12 cellular contexts compared by ENCODE assay signal in the genomic region with DNA sequence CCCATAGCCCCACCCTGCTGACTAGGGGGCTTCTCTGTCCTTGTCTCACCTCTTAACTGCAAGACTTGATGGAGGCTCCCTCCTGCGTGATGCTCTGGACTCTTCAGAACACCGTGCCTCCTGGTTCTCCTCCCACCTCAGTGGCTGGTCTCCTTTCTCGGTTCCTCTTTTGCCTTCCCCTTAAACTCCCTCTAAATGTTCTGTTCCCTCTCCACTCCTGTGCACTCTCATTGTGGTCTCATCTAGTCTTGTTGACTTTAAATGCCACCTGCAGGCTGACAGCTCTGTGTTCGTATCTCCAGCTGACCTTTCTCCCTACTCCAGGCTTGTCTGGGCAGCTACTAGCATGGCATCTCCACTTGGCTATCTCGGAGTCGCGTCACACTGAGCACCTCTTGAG. TPM values are rescaled to one million over a fixed set of nuclear protein-coding genes. Genes with fewer than 3 reads are reported as not detected.
DNase-seq lines count a peak whose midpoint lies in the region; ATAC-seq, FAIRE-seq and TF ChIP-seq lines count a peak whose summit lies in the region.
"Had no signal": no experiment of that assay in that cellular context is flagged by ENCODE, and none has a peak within 500 bp of the region (broad histone marks: within the 10 kb centered on the region; RNA-seq: fewer than 3 reads in every experiment).

No MANE protein-coding gene starts in this region.

- no peaks in the 10 kb centered on the region for H4K20me1 ChIP-seq in OCI-LY1 (ENCODE audit: insufficient read depth, low read length)

- H2AFZ ChIP-seq in OCI-LY1 (ENCODE audit: low read length) = no peak overlapping the region

- no peak overlapping the region for H3K4me2 ChIP-seq in OCI-LY1 (ENCODE audit: low read length)

- H3K27ac ChIP-seq in OCI-LY1 (ENCODE audit: low read depth, low read length, poor library complexity, severe bottlenecking) (peak overlapping the region; percentile 54), transverse colon (no peak overlapping the region), spleen (peak overlapping the region in 4 of 8 donors; percentile 24 to 45 (median 32)), small intestine (ENCODE audit: low read depth in 1 of 2, low read length in 1 of 2) (no peak overlapping the region)
- H3K27ac ChIP-seq: C4-2B, neutrophil had no signal

- H3K4me3 ChIP-seq in OCI-LY1 (ENCODE audit: low read depth, low read length, poor library complexity, severe bottlenecking) (no peak overlapping the region), transverse colon (no peak overlapping the region), spleen (no peak overlapping the region), small intestine (ENCODE audit: low read depth in 1 of 2, low read length in 2 of 2) (no peak overlapping the region)
- H3K4me3 ChIP-seq: K562 had no signal

- in situ Hi-C loops in transverse colon (cut with MboI; ENCODE audit: low pct_ligation_motif_present in 1 of 4, low pct_unique_long_range_greater_than_20kb in 1 of 4, low sequenced_read_pairs in 3 of 4) = no loop called here

- H3K9me2 ChIP-seq in OCI-LY1 (ENCODE audit: low read depth, low read length) = no peaks in the 10 kb centered on the region

- no peak for FAIRE-seq in small intestine (lab: Jason Lieb, UNC)
- FAIRE-seq: endothelial cell of umbilical vein, K562 had no signal

- intact Hi-C loops in Right ventricle myocardium superior (cut with DNase I) (no loop called here), cardiac septum (cut with DNase I) (no loop called here), transverse colon (cut with DNase I; ENCODE audit: low total_unique reads) (no loop called here), spleen (cut with DNase I; ENCODE audit: low total_unique reads) (no loop called here)

- no peaks in the 10 kb centered on the region for H3K79me2 ChIP-seq in OCI-LY1 (ENCODE audit: insufficient read depth, low read length)

- no peaks in the 10 kb centered on the region for H3K9me3 ChIP-seq in OCI-LY1 (ENCODE audit: low read length)
- H3K9me3 ChIP-seq in transverse colon = no peaks in the 10 kb centered on the region
- H3K9me3 ChIP-seq in spleen = no peaks in the 10 kb centered on the region
- no peaks in the 10 kb centered on the region for H3K9me3 ChIP-seq in small intestine (ENCODE audit: control insufficient read depth, low read depth)
- H3K9me3 ChIP-seq: neutrophil had no signal

- TF ChIP-seq EP300 in transverse colon (IDR thresholded peaks at IDR 0.05; ENCODE audit: low read depth) = no peak

- 80 to 83% methylated on average over 2 to 7 of the region's 7 CpGs for WGBS in transverse colon (ENCODE audit: low coverage in 1 of 2), 2 donors
- WGBS in spleen, 5 donors = 59 to 78% (median 74%) methylated on average over 7 of the region's 7 CpGs
- WGBS in small intestine, 3 donors = 87 to 94% (median 92%) methylated on average over 7 of the region's 7 CpGs

- no peaks in the 10 kb centered on the region for H3F3A ChIP-seq in OCI-LY1 (ENCODE audit: insufficient read depth, low read length)

- H3K27me3 ChIP-seq in OCI-LY1 (ENCODE audit: insufficient read depth, low read length) = no peaks in the 10 kb centered on the region
- no peaks in the 10 kb centered on the region for H3K27me3 ChIP-seq in transverse colon
- no peaks in the 10 kb centered on the region for H3K27me3 ChIP-seq in spleen (replicated peaks in 1 of 7)
- no peaks in the 10 kb centered on the region for H3K27me3 ChIP-seq in small intestine (ENCODE audit: control insufficient read depth in 2 of 2, insufficient read depth in 2 of 2, low read length in 2 of 2)
- H3K27me3 ChIP-seq: neutrophil had no signal

- DNase-seq in Right ventricle myocardium superior = no peak
- no peak for DNase-seq in cardiac septum (ENCODE audit: low spot score)
- DNase-seq in transverse colon = peak; percentile 17
- no peak for DNase-seq in spleen
- DNase-seq in NCI-H1930 (lab: John Stamatoyannopoulos, UW) = no peak
- no peak for DNase-seq in small intestine

- no peak for TF ChIP-seq POLR2A in transverse colon (IDR thresholded peaks at IDR 0.05)
- no peak for TF ChIP-seq POLR2A in spleen (IDR thresholded peaks at IDR 0.05)

- peaks cover 73% of the 10 kb centered on the region for H3K36me3 ChIP-seq in OCI-LY1 (ENCODE audit: insufficient read depth, low read length)
- H3K36me3 ChIP-seq in transverse colon = peaks cover 0 to 89% (median 46%) of the 10 kb centered on the region in 4 donors
- peaks cover 10 to 100% (median 99%) of the 10 kb centered on the region in 6 donors for H3K36me3 ChIP-seq in spleen
- H3K36me3 ChIP-seq in small intestine (ENCODE audit: control insufficient read depth in 2 of 2, insufficient read depth in 2 of 2, low read length in 2 of 2) = peaks cover 41 to 60% of the 10 kb centered on the region in 2 donors

- peak; percentile 19; the same call in 1 of the 2 replicates for TF ChIP-seq CTCF in OCI-LY1 (IDR thresholded peaks at IDR 0.05; ENCODE audit: low read length)
- no peak for TF ChIP-seq CTCF in transverse colon (IDR thresholded peaks at IDR 0.05)
- TF ChIP-seq CTCF in spleen (IDR thresholded peaks at IDR 0.05 in 8 of 11, conservative IDR thresholded peaks at IDR 0.05 in 3 of 11) = peak in 3 of 11 experiments; percentile 23 to 45 (median 30)

- no peak overlapping the region for H3K9ac ChIP-seq in OCI-LY1 (ENCODE audit: low read length)

- ATAC-seq in Right ventricle myocardium superior (ENCODE audit: poor library complexity) (peak; percentile 46), HG02884 (IDR thresholded peaks at IDR 0.05; ENCODE audit: unreplicated experiment) (peak; percentile 94)
- ATAC-seq: K562 had no signal

- H3K4me1 ChIP-seq in OCI-LY1 (ENCODE audit: insufficient read depth, low read length, severe bottlenecking) (peaks cover 10% of the 10 kb centered on the region), transverse colon (no peaks in the 10 kb centered on the region), spleen (peaks cover 0 to 15% (median 7%) of the 10 kb centered on the region in 6 donors), small intestine (ENCODE audit: control insufficient read depth in 2 of 2, insufficient read depth in 1 of 2, low read depth in 1 of 2, low read length in 1 of 2) (no peaks in the 10 kb centered on the region)

RNA-seq across cellular contexts. Expression of gene DYNC1H1, which starts 28.3 kb away (rescaled TPM):
- total RNA-seq in Right ventricle myocardium superior (384 TPM), cardiac septum (575 TPM), transverse colon (100 to 1,000 TPM; 471 to 647 (median 482) TPM), spleen (100 to 1,000 TPM; 270 to 446 (median 403) TPM)
- polyA plus RNA-seq in spleen (10 to 100 TPM; 65.9 to 85.8 (median 70.5) TPM), small intestine (100 to 1,000 TPM in 1 of 3 donors, 10 to 100 TPM in 2; 74.3 to 135 (median 96.2) TPM)
